ENCODE assay signal across 1 cellular context in the genomic region with DNA sequence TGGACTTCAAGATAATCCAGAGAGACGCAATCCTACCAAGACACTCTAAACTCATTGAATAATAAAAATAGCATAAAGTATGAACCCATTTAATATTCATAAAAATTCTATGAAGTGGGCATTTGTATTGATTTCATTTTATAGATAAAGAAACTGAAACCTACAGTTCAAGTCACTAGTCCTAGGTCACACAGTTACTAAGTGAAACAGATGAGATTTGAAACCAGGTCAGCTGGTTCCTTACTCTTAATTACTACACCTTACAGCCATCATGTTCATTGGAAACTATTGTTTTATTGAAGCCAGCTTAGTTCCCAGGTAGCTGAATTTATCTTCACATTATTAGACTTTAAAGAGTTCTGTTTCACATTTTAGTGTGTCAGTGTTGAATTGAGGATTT.
TF ChIP-seq lines count a peak whose summit lies in the region.

No MANE protein-coding gene starts in this region.

TF ChIP-seq in GM12878, 131 proteins besides CTCF, POLR2A, EP300 and RAD21 (continued from another document):
- TF ChIP-seq ZBTB11 (CRISPR knock-in tag; IDR thresholded peaks at IDR 0.05) (no peak), NRF1 (conservative IDR thresholded peaks at IDR 0.05; ENCODE audit: low read depth, low read length) (no peak), ZNF687 (IDR thresholded peaks at IDR 0.05) (no peak), EED (IDR thresholded peaks at IDR 0.05; ENCODE audit: low read depth) (no peak), MEF2A (IDR thresholded peaks at IDR 0.05; ENCODE audit: insufficient read depth, low read depth, low read length) (no peak), TARDBP (IDR thresholded peaks at IDR 0.05; ENCODE audit: borderline replicate concordance) (no peak)
TF ChIP-seq in GM12878: peak in this region for 0.
